27 cellular contexts compared by ENCODE assay signal in genomic region chr5:158124606-158125316, GRCh38.
"Had no signal": no experiment of that assay in that cellular context is flagged by ENCODE, and none has a peak within 500 bp of the region (broad histone marks: within the 10 kb centered on the region; RNA-seq: fewer than 3 reads in every experiment).

No MANE protein-coding gene starts in this region.

- H3K4me3 ChIP-seq: breast epithelium, Peyer's patch, SJSA1 had no signal

- H3K27me3 ChIP-seq: breast epithelium, Peyer's patch had no signal

- H3K27ac ChIP-seq: breast epithelium, Peyer's patch, RWPE1, SJSA1 had no signal

- H3K4me1 ChIP-seq: breast epithelium, Peyer's patch, SJSA1 had no signal

- H3K9me3 ChIP-seq: breast epithelium, Peyer's patch, SJSA1 had no signal

- H3K36me3 ChIP-seq: breast epithelium, Peyer's patch, SJSA1 had no signal

- DNase-seq: activated CD4-positive, alpha-beta T cell treated with anti-CD3 and anti-CD28 coated beads, Interleukin-2, amount 10 ng/mL, durations not matched to agents 24 days and 14 days; activated CD4-positive, alpha-beta T cell treated with anti-CD3 and anti-CD28 coated beads, Interleukin-2, amount 50 U/mL, for 48 hours; activated CD4-positive, CD25-positive, alpha-beta regulatory T cell treated with anti-CD3 and anti-CD28 coated beads, Interleukin-2, amount 50 U/mL, for 72 hours; activated CD8-positive, alpha-beta memory T cell treated with anti-CD3 and anti-CD28 coated beads, Interleukin-2, amount 10 ng/mL, durations not matched to agents 7 days and 5 days; activated effector memory CD4-positive, alpha-beta T cell treated with Interleukin-2 at 50 U/mL for 16 hours; activated naive CD4-positive, alpha-beta T cell; activated T-cell treated with anti-CD3 and anti-CD28 coated beads, Interleukin-2, amount 50 U/mL, for 24 hours; aorta; caudate nucleus; KBM-7; MV-4-11; NCI-H1105; NCI-H1436; NCI-H187; NCI-H2081; NCI-H2171; NCI-H2227 treated with DMSO at 0.1 percent for 48 hours; NCI-H446 treated with DMSO at 0.1 percent for 48 hours; NCI-H526; NCI-H82; Peyer's patch; SHP77; SW 1271 had no signal

- ATAC-seq: activated CD8-positive, alpha-beta memory T cell treated with anti-CD3 and anti-CD28 coated beads, Interleukin-2, amount 10 ng/mL, durations not matched to agents 7 days and 5 days; SK-N-SH treated with all-trans-retinoic acid at 6 μM for 48 hours had no signal
